Comparison of ENCODE assay signal across 10 cellular contexts in the genomic region with DNA sequence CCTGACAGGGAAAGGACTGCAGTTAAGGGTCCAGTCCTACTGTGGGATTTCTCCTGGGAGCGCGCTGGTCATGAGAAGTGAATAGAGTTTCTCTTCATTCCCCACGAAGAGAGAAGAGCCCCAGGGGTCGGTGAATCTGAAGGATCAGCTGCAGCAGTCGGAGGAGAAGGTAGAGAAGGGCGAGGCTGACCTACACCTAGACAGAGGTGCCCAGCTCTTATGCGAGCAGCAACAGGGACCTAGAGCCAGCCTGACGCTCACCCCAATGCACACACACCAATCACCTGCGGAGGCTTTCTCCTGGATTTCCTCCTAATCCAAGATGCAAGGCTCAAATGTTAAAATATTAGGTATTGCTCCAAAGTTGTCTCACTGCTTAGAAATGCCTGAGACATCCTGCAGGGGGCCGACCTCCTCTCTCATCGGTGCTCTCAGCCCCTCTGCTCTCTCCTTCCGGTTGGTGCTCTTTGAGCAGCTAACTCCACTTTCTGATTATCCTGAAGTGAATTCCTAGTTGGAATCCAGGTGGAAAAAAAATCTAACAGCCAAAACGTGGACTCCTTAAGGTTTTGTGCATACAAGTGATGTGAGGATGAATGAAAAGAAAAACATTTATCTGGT.
DNase-seq lines count a peak whose midpoint lies in the region; ATAC-seq, FAIRE-seq and TF ChIP-seq lines count a peak whose summit lies in the region.
"Had no signal": no experiment of that assay in that cellular context is flagged by ENCODE, and none has a peak within 500 bp of the region (broad histone marks: within the 10 kb centered on the region; RNA-seq: fewer than 3 reads in every experiment).

No MANE protein-coding gene starts in this region.

- no peaks in the 10 kb centered on the region for H3K36me3 ChIP-seq in upper lobe of left lung

- H3K4me3 ChIP-seq in fibroblast of the aortic adventitia (ENCODE audit: low read depth, low read length) (no peak overlapping the region), upper lobe of left lung (no peak overlapping the region)

- no peak for TF ChIP-seq EP300 in upper lobe of left lung (IDR thresholded peaks at IDR 0.05)

- no peaks in the 10 kb centered on the region for H3K27me3 ChIP-seq in upper lobe of left lung

- H3K27ac ChIP-seq in upper lobe of left lung = no peak overlapping the region

- TF ChIP-seq CTCF in fibroblast of the aortic adventitia (IDR thresholded peaks at IDR 0.05; ENCODE audit: insufficient read depth, low read length) (peak; percentile 12), upper lobe of left lung (IDR thresholded peaks at IDR 0.05) (peak in 1 of 6 experiments; percentile 5)

- H3K9me3 ChIP-seq in upper lobe of left lung = no peaks in the 10 kb centered on the region

- in situ Hi-C loops in ACHN (cut with HindIII; ENCODE audit: low pct_ligation_motif_present, low pct_unique_long_range_greater_than_20kb, low sequenced_read_pairs) = no loop called here

- WGBS in upper lobe of left lung, 2 donors = 87 to 93% methylated on average over 13 of the region's 13 CpGs

- ATAC-seq in HG03139 (IDR thresholded peaks at IDR 0.05; ENCODE audit: unreplicated experiment) = no peak
- no peak for ATAC-seq in upper lobe of left lung (ENCODE audit: low FRiP score in 2 of 2)
- no peak for ATAC-seq in HG03439 (IDR thresholded peaks at IDR 0.05; ENCODE audit: unreplicated experiment)
- ATAC-seq: right cardiac atrium had no signal

- FAIRE-seq in H54 (lab: Jason Lieb, UNC) = no peak

- TF ChIP-seq POLR2A in H54 (IDR thresholded peaks at IDR 0.05; ENCODE audit: low read depth, low read length) (no peak), upper lobe of left lung (IDR thresholded peaks at IDR 0.05) (no peak)

- DNase-seq in ACHN (peak; percentile 8), H54 (ENCODE audit: insufficient read length, low spot score) (peak; percentile 9), RPMI7951 (ENCODE audit: low read depth) (peak; percentile 11), fibroblast of the aortic adventitia (ENCODE audit: low read depth) (no peak), upper lobe of left lung (no peak), NCI-H1930 (lab: John Stamatoyannopoulos, UW) (no peak)
- DNase-seq: activated T-cell treated with anti-CD3 and anti-CD28 coated beads, Interleukin-2, amount 50 U/mL, for 24 hours; right cardiac atrium had no signal

- H3K4me1 ChIP-seq in upper lobe of left lung = no peaks in the 10 kb centered on the region

Comparison
In these comparisons a context has a peak if more than half of its experiments do, and no peak if none do; other contexts are left out.
1. DNase-seq: peak in ACHN (single experiment), H54 (single experiment) and RPMI7951 (single experiment); none in fibroblast of the aortic adventitia (single experiment), upper lobe of left lung (0 of 2) and NCI-H1930 (0 of 2).